ENCODE assay signal across 8 cellular contexts in the genomic region with DNA sequence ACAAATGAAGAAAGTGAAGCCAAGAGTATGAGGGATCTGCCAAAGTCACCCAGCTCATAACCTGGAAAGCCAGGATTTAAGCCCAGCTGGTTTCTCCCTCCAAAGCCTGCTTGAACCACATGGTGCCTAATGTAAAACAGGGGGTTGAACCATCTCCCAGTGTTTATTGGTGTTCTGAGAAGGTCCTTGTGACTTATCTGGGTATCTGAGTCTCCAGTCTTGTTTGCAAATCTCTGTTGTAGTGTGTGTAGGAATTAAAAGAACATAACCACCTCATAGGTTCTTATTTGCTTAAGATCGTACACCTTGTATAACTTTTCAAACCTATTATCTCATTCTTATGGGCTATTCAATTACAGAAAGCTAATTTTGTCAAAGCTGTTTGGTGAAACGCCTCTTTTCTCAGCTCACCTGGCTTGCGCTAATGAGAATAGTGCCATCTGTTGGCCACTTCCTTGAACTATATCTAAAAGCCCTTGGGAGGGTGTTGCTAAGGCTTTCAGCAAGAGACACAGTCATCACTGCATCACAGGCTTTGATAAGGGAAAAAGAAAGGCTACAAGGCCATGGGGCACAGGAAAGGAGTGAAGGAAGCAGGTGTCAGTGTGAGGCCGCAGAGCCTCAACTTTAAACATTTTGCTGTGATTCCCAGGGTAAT. TPM values are rescaled to one million over a fixed set of nuclear protein-coding genes. Genes with fewer than 3 reads are reported as not detected.
DNase-seq lines count a peak whose midpoint lies in the region; FAIRE-seq and TF ChIP-seq lines count a peak whose summit lies in the region.

No MANE protein-coding gene starts in this region.

- peaks cover 34% of the 10 kb centered on the region for H3K27me3 Mint-ChIP-seq in MCF 10A (ENCODE audit: insufficient read depth, unreplicated experiment)

- BruUV-seq in MCF 10A (replicated peaks; lab: Mats Ljungman, UMichigan), result no TSS peak

- no peaks in the 10 kb centered on the region for H3K9me3 Mint-ChIP-seq in MCF 10A (ENCODE audit: unreplicated experiment)

- TF ChIP-seq EP300 in stomach (IDR thresholded peaks at IDR 0.05), result no peak

- no peak overlapping the region for H3K4me3 Mint-ChIP-seq in MCF 10A (ENCODE audit: unreplicated experiment)

- peaks cover 2% of the 10 kb centered on the region for H3K36me3 Mint-ChIP-seq in MCF 10A (ENCODE audit: insufficient read depth, unreplicated experiment)

- H3K9ac ChIP-seq in kidney (ENCODE audit: low read length in 2 of 2), result no peak overlapping the region

- TF ChIP-seq CTCF in MCF 10A (IDR thresholded peaks at IDR 0.05; ENCODE audit: unreplicated experiment) (peak; percentile 54), kidney (IDR thresholded peaks at IDR 0.05; ENCODE audit: borderline replicate concordance, extremely low read depth, insufficient read depth) (peak; percentile 56), stomach (IDR thresholded peaks at IDR 0.05) (peak in 5 of 7 experiments; percentile 5 to 47 (median 38))

- CTCF ChIA-PET in MCF 10A (lab: Yijun Ruan, JAX), result interaction anchor here (0.6 to 2.3 kb wide), 20 partner anchors 10 to 1797 kb away, joined by 3 to 12 read pairs (median 3); no protein-coding TSS in a partner anchor

- TF ChIP-seq POLR2A in H54 (IDR thresholded peaks at IDR 0.05; ENCODE audit: low read depth, low read length) (no peak), stomach (IDR thresholded peaks at IDR 0.05) (no peak)

- in situ Hi-C loops in SK-MEL-5 (cut with HindIII; ENCODE audit: low pct_unique_long_range_greater_than_20kb, low sequenced_read_pairs), result no loop called here

- WGBS in stomach, 5 donors, result 0 to 4% (median 2%) methylated on average over 4 of the region's 4 CpGs

- FAIRE-seq in H54 (lab: Jason Lieb, UNC) (peak; percentile 92), kidney (lab: Jason Lieb, UNC) (peak; percentile 95)

- peak; percentile 39 for DNase-seq in stimulated activated CD4-positive, alpha-beta T cell treated with anti-CD3 and anti-CD28 coated beads, Interleukin-15, amount 100 ng/mL, for 24 hours
- DNase-seq in stimulated activated CD4-positive, alpha-beta T cell treated with anti-CD3 and anti-CD28 coated beads, Interleukin-12 subunit alpha, Interleukin-12 subunit beta, amount 100 ng/mL, for 4 hours, result no peak
- DNase-seq in H54 (ENCODE audit: insufficient read length, low spot score) (peak; percentile 49), M059J (ENCODE audit: low read depth) (peak; percentile 75), SK-MEL-5 (ENCODE audit: low read depth, low spot score) (peak; percentile 71), MCF 10A (ENCODE audit: unreplicated experiment) (peak; percentile 72), kidney (no peak), stomach (peak; percentile 31)

- POLR2A ChIA-PET in MCF 10A (lab: Yijun Ruan, JAX), result no interaction called here

- no peak overlapping the region for H3K4me3 ChIP-seq in kidney (ENCODE audit: low read length in 2 of 2)
- H3K4me3 ChIP-seq in stomach, result no peak overlapping the region

- H3K4me1 ChIP-seq in kidney (ENCODE audit: control insufficient read depth in 1 of 2, insufficient read depth in 1 of 2, low read depth in 1 of 2, low read length in 2 of 2) (no peaks in the 10 kb centered on the region), stomach (no peaks in the 10 kb centered on the region)

- intact Hi-C loops in MCF 10A (cut with micrococcal nuclease) (loop anchor here (1.0 kb wide), 1 partner anchor 121 kb away; no protein-coding TSS in a partner anchor), kidney (cut with DNase I) (no loop called here), stomach (cut with DNase I; ENCODE audit: low total_unique reads) (loop anchor here (10.0 kb wide), 1 partner anchor 122 kb away; no protein-coding TSS in a partner anchor)

- H3K27ac ChIP-seq in kidney (ENCODE audit: low read depth in 2 of 2, low read length in 2 of 2) (no peak overlapping the region), stomach (no peak overlapping the region)

- H3K36me3 ChIP-seq in kidney (ENCODE audit: control insufficient read depth in 1 of 2, insufficient read depth in 2 of 2, low read length in 2 of 2) (no peaks in the 10 kb centered on the region), stomach (no peaks in the 10 kb centered on the region)

- H3K27me3 ChIP-seq in stomach, result peaks cover 0 to 6% (median 0%) of the 10 kb centered on the region in 3 donors

- no peaks in the 10 kb centered on the region for H3K4me1 Mint-ChIP-seq in MCF 10A (ENCODE audit: insufficient read depth, unreplicated experiment)

- H3K9me3 ChIP-seq in kidney (ENCODE audit: control insufficient read depth in 1 of 2, low read length in 2 of 2) (no peaks in the 10 kb centered on the region), stomach (no peaks in the 10 kb centered on the region)

- H3K27ac Mint-ChIP-seq in MCF 10A (ENCODE audit: low read depth, unreplicated experiment), result no peak overlapping the region

RNA-seq across cellular contexts. Expression of a gene that starts 12.2 kb away (rescaled TPM):
- total RNA-seq in M059J (2014; rRNA removed; shearing (Covaris generic)), result 0.37 and 0.39 TPM in 2 replicates
- 0.37 and 0.48 TPM in 2 replicates for total RNA-seq in SK-MEL-5 (2014; rRNA removed; shearing (Covaris generic))
- 0.80 and 1.2 TPM in 2 replicates for polyA plus RNA-seq in SK-MEL-5 (2015; cell fraction: cytosol; rRNA removed)
- polyA plus RNA-seq in SK-MEL-5 (2015; cell fraction: nucleus; rRNA removed), result 0.63 TPM in 1 of 2 replicates, not detected in the other
- 0.12 and 0.15 TPM in 2 replicates for total RNA-seq in MCF 10A (2022)
- total RNA-seq in kidney, result 3.1 TPM
- 8.6 TPM for polyA plus RNA-seq in kidney (ENCODE audit: insufficient read depth, low read depth, low replicate concordance)
- total RNA-seq in stomach, result 1 to 10 TPM in 2 of 5 donors, under 1 TPM in 1, not detected in 2; 0.58 to 4.3 (median 2.2) TPM
- polyA plus RNA-seq in stomach, result 1 to 10 TPM; 1.3 to 1.8 (median 1.7) TPM

RNA-seq across cellular contexts. Expression of a gene that starts 34.0 kb away (rescaled TPM):
- total RNA-seq in M059J (2014; rRNA removed; shearing (Covaris generic)), result not detected in 2 replicates
- not detected in 2 replicates for total RNA-seq in SK-MEL-5 (2014; rRNA removed; shearing (Covaris generic))
- polyA plus RNA-seq in SK-MEL-5 (2015; cell fraction: cytosol; rRNA removed), result not detected in 2 replicates
- polyA plus RNA-seq in SK-MEL-5 (2015; cell fraction: nucleus; rRNA removed), result not detected in 2 replicates
- not detected in 2 replicates for total RNA-seq in MCF 10A (2022)
- total RNA-seq in kidney, result not detected
- polyA plus RNA-seq in kidney (ENCODE audit: insufficient read depth, low read depth, low replicate concordance), result not detected
- total RNA-seq in stomach, result not detected
- polyA plus RNA-seq in stomach, result not detected

RNA-seq across cellular contexts. Expression of a gene that starts 34.4 kb away (rescaled TPM):
- 40.3 and 51.3 TPM in 2 replicates for total RNA-seq in M059J (2014; rRNA removed; shearing (Covaris generic))
- total RNA-seq in SK-MEL-5 (2014; rRNA removed; shearing (Covaris generic)), result 8.4 and 10.4 TPM in 2 replicates
- polyA plus RNA-seq in SK-MEL-5 (2015; cell fraction: cytosol; rRNA removed), result 70.1 and 101 TPM in 2 replicates
- 50.0 and 64.1 TPM in 2 replicates for polyA plus RNA-seq in SK-MEL-5 (2015; cell fraction: nucleus; rRNA removed)
- 45.2 and 52.7 TPM in 2 replicates for total RNA-seq in MCF 10A (2022)
- 48.6 TPM for total RNA-seq in kidney
- polyA plus RNA-seq in kidney (ENCODE audit: insufficient read depth, low read depth, low replicate concordance), result 131 TPM
- 100 to 1,000 TPM in 1 of 5 donors, 10 to 100 TPM in 3, 1 to 10 TPM in 1; 2.4 to 125 (median 14.6) TPM for total RNA-seq in stomach
- polyA plus RNA-seq in stomach, result 100 to 1,000 TPM in 1 of 3 donors, 10 to 100 TPM in 2; 81.4 to 123 (median 91.7) TPM

RNA-seq across cellular contexts. Expression of a gene that starts 54.2 kb away (rescaled TPM):
- total RNA-seq in M059J (2014; rRNA removed; shearing (Covaris generic)), result 166 and 172 TPM in 2 replicates
- 34.7 and 41.1 TPM in 2 replicates for total RNA-seq in SK-MEL-5 (2014; rRNA removed; shearing (Covaris generic))
- 108 and 148 TPM in 2 replicates for polyA plus RNA-seq in SK-MEL-5 (2015; cell fraction: cytosol; rRNA removed)
- polyA plus RNA-seq in SK-MEL-5 (2015; cell fraction: nucleus; rRNA removed), result 46.6 and 61.6 TPM in 2 replicates
- total RNA-seq in MCF 10A (2022) (44.2 and 57.3 TPM in 2 replicates), kidney (117 TPM), stomach (100 to 1,000 TPM in 1 of 5 donors, 10 to 100 TPM in 4; 18.0 to 368 (median 29.5) TPM)
- polyA plus RNA-seq in kidney (ENCODE audit: insufficient read depth, low read depth, low replicate concordance) (230 TPM), stomach (100 to 1,000 TPM in 2 of 3 donors, 10 to 100 TPM in 1; 77.1 to 112 (median 110) TPM)

Comparison
In these comparisons a context has a peak if more than half of its experiments do, and no peak if none do; other contexts are left out.
1. DNase-seq: peak in stimulated activated CD4-positive, alpha-beta T cell treated with anti-CD3 and anti-CD28 coated beads, Interleukin-15, amount 100 ng/mL, for 24 hours (single experiment), H54 (single experiment), M059J (single experiment), SK-MEL-5 (single experiment), MCF 10A (single experiment) and stomach (single experiment); none in stimulated activated CD4-positive, alpha-beta T cell treated with anti-CD3 and anti-CD28 coated beads, Interleukin-12 subunit alpha, Interleukin-12 subunit beta, amount 100 ng/mL, for 4 hours (single experiment) and kidney (single experiment).
2. Peak in every context shown above with its lines, with median percentiles within 50 percentile points of each other: CTCF ChIP-seq.